In genomic region chr9:137373611-137373980, GRCh38 we compare ENCODE assay signal across 28 cellular contexts. TPM values are rescaled to one million over a fixed set of nuclear protein-coding genes. Genes with fewer than 3 reads are reported as not detected.
A peak's percentile ranks its signal among the peaks of the same experiment; 100 is the strongest.
DNase-seq lines count a peak whose midpoint lies in the region; ATAC-seq and TF ChIP-seq lines count a peak whose summit lies in the region.
"Had no signal": no experiment of that assay in that cellular context is flagged by ENCODE, and none has a peak within 500 bp of the region (broad histone marks: within the 10 kb centered on the region; RNA-seq: fewer than 3 reads in every experiment).

No MANE protein-coding gene starts in this region.

- WGBS in ectodermal cell, 2 experiments: 78 to 84% methylated on average over 16 of the region's 16 CpGs

- no peaks in the 10 kb centered on the region for H3K79me2 ChIP-seq in osteoblast (ENCODE audit: insufficient read depth, low read length)

- H3K36me3 ChIP-seq in ectodermal cell (ENCODE audit: control insufficient read depth, insufficient read depth, low read length) (no peaks in the 10 kb centered on the region), osteoblast (ENCODE audit: insufficient read depth, low read length) (no peaks in the 10 kb centered on the region)

- DNase-seq in ACHN (peak; percentile 54), osteoblast (ENCODE audit: insufficient read length, low spot score, missing footprints) (peak; percentile 82)
- DNase-seq: activated CD4-positive, alpha-beta memory T cell treated with anti-CD3 and anti-CD28 coated beads for 36 hours; activated CD4-positive, CD25-positive, alpha-beta regulatory T cell; activated gamma-delta T cell treated with Interleukin-2 at 50 U/mL for 16 hours; activated naive CD8-positive, alpha-beta T cell treated with anti-CD3 and anti-CD28 coated beads, Interleukin-2, amount 50 U/mL, for 24 hours; activated T-cell treated with anti-CD3 and anti-CD28 coated beads for 4 hours; C1 segment of cervical spinal cord; effector memory CD4-positive, alpha-beta T cell; foreskin fibroblast; HCEC 1CT; midbrain; NCI-H1092 treated with DMSO at 0.1 percent for 48 hours; NCI-H2029 treated with DMSO at 0.1 percent for 48 hours; NCI-H345; PC-3; SHP77 treated with DMSO at 0.1 percent for 48 hours; stimulated activated CD4-positive, alpha-beta T cell treated with anti-CD3 and anti-CD28 coated beads, Interleukin-1b, Interleukin-23, amount 100 ng/mL, for 48 hours; substantia nigra had no signal

- H3K27me3 ChIP-seq in ectodermal cell (ENCODE audit: control insufficient read depth, insufficient read depth, low read length, poor library complexity, severe bottlenecking) (no peaks in the 10 kb centered on the region), osteoblast (ENCODE audit: insufficient read depth, low read length) (no peaks in the 10 kb centered on the region)

- no peak overlapping the region for H2AFZ ChIP-seq in osteoblast (ENCODE audit: low read length)

- no peak for ATAC-seq in HG03097 (IDR thresholded peaks at IDR 0.05; ENCODE audit: low FRiP score, unreplicated experiment)
- no peak for ATAC-seq in GM21447 (IDR thresholded peaks at IDR 0.05; ENCODE audit: unreplicated experiment)
- no peak for ATAC-seq in GM19324 (IDR thresholded peaks at IDR 0.05; ENCODE audit: low FRiP score, unreplicated experiment)
- ATAC-seq: activated naive CD8-positive, alpha-beta T cell treated with anti-CD3 and anti-CD28 coated beads, Interleukin-2, amount 50 U/mL, for 24 hours; naive thymus-derived CD8-positive, alpha-beta T cell; PC-3 had no signal

- in situ Hi-C loops in ACHN (cut with HindIII; ENCODE audit: low pct_ligation_motif_present, low pct_unique_long_range_greater_than_20kb, low sequenced_read_pairs): no loop called here

- H3K9me3 ChIP-seq in ectodermal cell (ENCODE audit: control insufficient read depth, low read length): no peaks in the 10 kb centered on the region
- H3K9me3 ChIP-seq in osteoblast (ENCODE audit: low read depth, low read length): no peaks in the 10 kb centered on the region

- H3K4me2 ChIP-seq in osteoblast (ENCODE audit: insufficient read depth, low read length): no peak overlapping the region

- peak; percentile 57; the same call in 1 of the 2 replicates for TF ChIP-seq EP300 in Ishikawa (IDR thresholded peaks at IDR 0.05; ENCODE audit: borderline replicate concordance)

- no peak overlapping the region for H3K4me3 ChIP-seq in ectodermal cell (ENCODE audit: insufficient read depth, low read depth, low read length)
- no peak overlapping the region for H3K4me3 ChIP-seq in osteoblast (ENCODE audit: insufficient read depth, low read length)
- H3K4me3 ChIP-seq: skin epidermis had no signal

- H3K4me1 ChIP-seq in ectodermal cell (ENCODE audit: control insufficient read depth, insufficient read depth, low read length) (peaks cover 34% of the 10 kb centered on the region), osteoblast (ENCODE audit: insufficient read depth, low read length) (no peaks in the 10 kb centered on the region)

- no peak for TF ChIP-seq CTCF in osteoblast (IDR thresholded peaks at IDR 0.05; ENCODE audit: extremely low read depth, low read depth, low read length)

- no peaks in the 10 kb centered on the region for H4K20me1 ChIP-seq in osteoblast (ENCODE audit: insufficient read depth, low read length)

- TF ChIP-seq RAD21 in Ishikawa (IDR thresholded peaks at IDR 0.05; ENCODE audit: low read depth): no peak

- H3K27ac ChIP-seq in ectodermal cell (ENCODE audit: insufficient read depth, low read depth, low read length, poor library complexity, severe bottlenecking): peak overlapping the region; percentile 31
- H3K27ac ChIP-seq in osteoblast (ENCODE audit: low read depth, low read length): no peak overlapping the region
- H3K27ac ChIP-seq: HL-60, skin epidermis had no signal

TF ChIP-seq in Ishikawa, 13 proteins besides CTCF, POLR2A, EP300 and RAD21:
- no peak for TF ChIP-seq USF1 (IDR thresholded peaks at IDR 0.05)
- no peak for TF ChIP-seq ZBTB7A (IDR thresholded peaks at IDR 0.05; ENCODE audit: low read depth)
- no peak for TF ChIP-seq REST (IDR thresholded peaks at IDR 0.05; ENCODE audit: low read depth)
- TF ChIP-seq NFIC (IDR thresholded peaks at IDR 0.05): no peak
- no peak for TF ChIP-seq CREB1 (IDR thresholded peaks at IDR 0.05; ENCODE audit: low read depth)
TF ChIP-seq in Ishikawa: peak in this region for 0.

RNA-seq across cellular contexts. Expression of gene EXD3, which starts 49.4 kb away (rescaled TPM):
- polyA plus RNA-seq in ectodermal cell (2013, experiment 1 of 4): 20.7 TPM
- polyA plus RNA-seq in ectodermal cell (2013, experiment 2 of 4): 23.2 TPM
- polyA plus RNA-seq in ectodermal cell (2013, experiment 3 of 4): 21.1 TPM
- 26.7 TPM for polyA plus RNA-seq in ectodermal cell (2013, experiment 4 of 4)
- 7.6 and 10.0 TPM in 2 replicates for total RNA-seq in osteoblast

RNA-seq across cellular contexts. Expression of gene NOXA1, which starts 49.6 kb away (rescaled TPM):
- 1.1 TPM for polyA plus RNA-seq in ectodermal cell (2013, experiment 1 of 4)
- 0.59 TPM for polyA plus RNA-seq in ectodermal cell (2013, experiment 2 of 4)
- polyA plus RNA-seq in ectodermal cell (2013, experiment 3 of 4): 1.3 TPM
- 1.4 TPM for polyA plus RNA-seq in ectodermal cell (2013, experiment 4 of 4)
- 0.36 and 0.88 TPM in 2 replicates for total RNA-seq in osteoblast
- total RNA-seq: Daoy had no signal
